ENCODE assay signal across 1 cellular context in the genomic region with DNA sequence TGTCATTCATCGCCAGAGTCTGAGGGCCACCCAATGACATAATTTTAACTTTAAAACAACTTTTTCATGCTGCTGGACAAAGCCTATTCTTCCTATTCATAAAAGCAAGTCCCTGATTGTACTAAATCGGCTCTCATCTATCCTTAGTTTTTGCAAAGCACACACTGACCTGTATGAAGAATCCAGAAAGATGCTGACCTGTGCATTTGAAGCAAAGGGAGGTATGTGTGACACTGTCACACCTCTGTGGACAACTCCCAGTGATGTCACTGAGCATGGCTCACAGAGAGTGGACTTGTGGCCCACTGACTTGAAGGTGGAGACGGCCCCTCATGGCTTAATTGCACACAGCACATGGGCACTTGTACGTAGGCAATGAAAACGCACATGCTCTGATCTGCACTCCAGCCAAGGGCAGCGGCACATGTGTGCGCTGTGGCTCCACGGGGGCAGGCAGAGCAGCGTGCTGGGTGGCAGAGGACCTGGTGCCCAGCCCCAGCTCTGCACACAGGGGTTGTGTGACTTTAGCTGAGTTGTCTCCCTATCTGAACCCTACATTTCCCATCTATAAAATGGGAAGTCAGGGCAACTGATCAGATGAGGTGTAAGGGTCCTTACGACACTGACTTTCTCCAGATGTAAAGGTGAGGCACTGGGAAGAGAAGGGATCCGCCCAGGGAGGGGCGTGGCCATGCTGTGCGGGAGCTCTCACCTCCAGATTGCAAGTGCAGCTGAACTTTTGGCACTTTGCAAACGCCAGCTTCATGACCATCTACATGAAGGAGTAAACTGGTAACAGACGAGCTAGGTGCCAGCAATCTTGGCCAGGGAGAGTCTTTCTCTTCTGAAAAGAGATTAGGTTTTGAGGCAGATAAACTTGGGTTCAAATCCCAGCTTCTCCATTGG.
TF ChIP-seq lines count a peak whose summit lies in the region.

No MANE protein-coding gene starts in this region.

TF ChIP-seq in HepG2, 621 proteins besides CTCF, POLR2A, EP300 and RAD21 (continued from another document):
- TF ChIP-seq, protein P1, sequence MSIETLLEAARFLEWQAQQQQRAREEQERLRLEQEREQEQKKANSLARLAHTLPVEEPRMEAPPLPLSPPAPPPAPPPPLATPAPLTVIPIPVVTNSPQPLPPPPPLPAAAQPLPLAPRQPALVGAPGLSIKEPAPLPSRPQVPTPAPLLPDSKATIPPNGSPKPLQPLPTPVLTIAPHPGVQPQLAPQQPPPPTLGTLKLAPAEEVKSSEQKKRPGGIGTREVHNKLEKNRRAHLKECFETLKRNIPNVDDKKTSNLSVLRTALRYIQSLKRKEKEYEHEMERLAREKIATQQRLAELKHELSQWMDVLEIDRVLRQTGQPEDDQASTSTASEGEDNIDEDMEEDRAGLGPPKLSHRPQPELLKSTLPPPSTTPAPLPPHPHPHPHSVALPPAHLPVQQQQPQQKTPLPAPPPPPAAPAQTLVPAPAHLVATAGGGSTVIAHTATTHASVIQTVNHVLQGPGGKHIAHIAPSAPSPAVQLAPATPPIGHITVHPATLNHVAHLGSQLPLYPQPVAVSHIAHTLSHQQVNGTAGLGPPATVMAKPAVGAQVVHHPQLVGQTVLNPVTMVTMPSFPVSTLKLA (IDR thresholded peaks at IDR 0.05): peak; percentile 79
- TF ChIP-seq SAP130 (CRISPR knock-in tag; IDR thresholded peaks at IDR 0.05; ENCODE audit: low read depth) (no peak), NFIB (CRISPR knock-in tag; IDR thresholded peaks at IDR 0.05; ENCODE audit: borderline replicate concordance) (0 out of 2 replicates have a peak, but pooled peaks have one; percentile 38), ZNF724P (CRISPR knock-in tag; IDR thresholded peaks at IDR 0.05; ENCODE audit: borderline replicate concordance) (no peak), MAFF (IDR thresholded peaks at IDR 0.05; ENCODE audit: low read depth, low read length) (peak; percentile 62; the same call in 1 of the 2 replicates), NBN (conservative IDR thresholded peaks at IDR 0.05) (no peak)
- TF ChIP-seq, protein P2, sequence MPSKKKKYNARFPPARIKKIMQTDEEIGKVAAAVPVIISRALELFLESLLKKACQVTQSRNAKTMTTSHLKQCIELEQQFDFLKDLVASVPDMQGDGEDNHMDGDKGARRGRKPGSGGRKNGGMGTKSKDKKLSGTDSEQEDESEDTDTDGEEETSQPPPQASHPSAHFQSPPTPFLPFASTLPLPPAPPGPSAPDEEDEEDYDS (CRISPR knock-in tag; IDR thresholded peaks at IDR 0.05): no peak
- TF ChIP-seq, protein P3, sequence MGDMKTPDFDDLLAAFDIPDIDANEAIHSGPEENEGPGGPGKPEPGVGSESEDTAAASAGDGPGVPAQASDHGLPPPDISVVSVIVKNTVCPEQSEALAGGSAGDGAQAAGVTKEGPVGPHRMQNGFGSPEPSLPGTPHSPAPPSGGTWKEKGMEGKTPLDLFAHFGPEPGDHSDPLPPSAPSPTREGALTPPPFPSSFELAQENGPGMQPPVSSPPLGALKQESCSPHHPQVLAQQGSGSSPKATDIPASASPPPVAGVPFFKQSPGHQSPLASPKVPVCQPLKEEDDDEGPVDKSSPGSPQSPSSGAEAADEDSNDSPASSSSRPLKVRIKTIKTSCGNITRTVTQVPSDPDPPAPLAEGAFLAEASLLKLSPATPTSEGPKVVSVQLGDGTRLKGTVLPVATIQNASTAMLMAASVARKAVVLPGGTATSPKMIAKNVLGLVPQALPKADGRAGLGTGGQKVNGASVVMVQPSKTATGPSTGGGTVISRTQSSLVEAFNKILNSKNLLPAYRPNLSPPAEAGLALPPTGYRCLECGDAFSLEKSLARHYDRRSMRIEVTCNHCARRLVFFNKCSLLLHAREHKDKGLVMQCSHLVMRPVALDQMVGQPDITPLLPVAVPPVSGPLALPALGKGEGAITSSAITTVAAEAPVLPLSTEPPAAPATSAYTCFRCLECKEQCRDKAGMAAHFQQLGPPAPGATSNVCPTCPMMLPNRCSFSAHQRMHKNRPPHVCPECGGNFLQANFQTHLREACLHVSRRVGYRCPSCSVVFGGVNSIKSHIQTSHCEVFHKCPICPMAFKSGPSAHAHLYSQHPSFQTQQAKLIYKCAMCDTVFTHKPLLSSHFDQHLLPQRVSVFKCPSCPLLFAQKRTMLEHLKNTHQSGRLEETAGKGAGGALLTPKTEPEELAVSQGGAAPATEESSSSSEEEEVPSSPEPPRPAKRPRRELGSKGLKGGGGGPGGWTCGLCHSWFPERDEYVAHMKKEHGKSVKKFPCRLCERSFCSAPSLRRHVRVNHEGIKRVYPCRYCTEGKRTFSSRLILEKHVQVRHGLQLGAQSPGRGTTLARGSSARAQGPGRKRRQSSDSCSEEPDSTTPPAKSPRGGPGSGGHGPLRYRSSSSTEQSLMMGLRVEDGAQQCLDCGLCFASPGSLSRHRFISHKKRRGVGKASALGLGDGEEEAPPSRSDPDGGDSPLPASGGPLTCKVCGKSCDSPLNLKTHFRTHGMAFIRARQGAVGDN (CRISPR knock-in tag; IDR thresholded peaks at IDR 0.05): 0 out of 2 replicates have a peak, but pooled peaks have one; percentile 12
TF ChIP-seq in HepG2: peak in this region for 5.
